ENCODE assay signal across 6 cellular contexts in the genomic region with DNA sequence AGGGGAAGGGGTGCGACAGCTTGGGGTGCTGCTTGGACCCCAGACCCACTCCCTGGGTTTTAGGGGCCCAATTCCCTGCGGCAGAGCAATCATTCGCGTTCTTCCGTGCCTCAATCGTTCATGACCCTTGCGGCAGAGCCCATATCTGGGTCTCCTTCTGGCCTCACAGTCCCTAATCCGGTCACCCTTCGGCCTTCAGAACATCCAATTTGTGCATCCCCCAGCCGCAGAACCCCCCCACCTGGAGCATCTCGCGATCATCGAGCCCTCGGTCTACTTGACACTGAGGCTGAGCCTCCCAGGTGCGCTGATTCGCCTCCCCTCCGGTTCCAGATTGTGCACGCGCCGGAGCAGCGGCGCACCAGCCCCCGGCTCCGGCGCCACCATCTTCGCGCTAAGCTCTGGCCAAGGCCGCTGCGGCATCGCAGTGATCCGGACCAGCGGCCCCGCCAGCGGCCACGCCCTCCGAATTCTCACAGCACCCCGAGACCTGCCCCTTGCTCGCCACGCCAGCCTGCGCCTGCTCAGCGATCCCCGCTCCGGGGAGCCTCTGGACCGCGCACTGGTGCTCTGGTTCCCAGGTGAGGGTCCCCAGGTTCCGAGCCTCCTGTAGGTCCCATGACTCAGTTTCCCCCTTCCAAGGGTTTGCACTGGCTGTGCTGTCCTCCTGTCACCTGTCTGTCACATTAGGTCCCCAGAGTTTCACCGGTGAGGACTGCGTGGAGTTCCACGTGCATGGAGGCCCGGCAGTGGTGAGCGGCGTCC. TPM values are rescaled to one million over a fixed set of nuclear protein-coding genes. Genes with fewer than 3 reads are reported as not detected.
DNase-seq lines count a peak whose midpoint lies in the region; ATAC-seq and TF ChIP-seq lines count a peak whose summit lies in the region.

No MANE protein-coding gene starts in this region.

- H3K27me3 ChIP-seq in CD4-positive, CD25-positive, alpha-beta regulatory T cell (ENCODE audit: control insufficient read depth, insufficient read depth, low read length), result no peaks in the 10 kb centered on the region

- peaks cover 4% of the 10 kb centered on the region for H3K27me3 Mint-ChIP-seq in CD4-positive, CD25-positive, alpha-beta regulatory T cell
- no peaks in the 10 kb centered on the region for H3K27me3 Mint-ChIP-seq in osteocyte (ENCODE audit: unreplicated experiment)

- H3K9me3 ChIP-seq in CD4-positive, CD25-positive, alpha-beta regulatory T cell (ENCODE audit: control insufficient read depth in 2 of 2, low read length in 2 of 2), result no peaks in the 10 kb centered on the region

- no peaks in the 10 kb centered on the region for H3K36me3 ChIP-seq in CD4-positive, CD25-positive, alpha-beta regulatory T cell (ENCODE audit: control insufficient read depth, insufficient read depth, low read length)

- no peak for ATAC-seq in CD4-positive, CD25-positive, alpha-beta regulatory T cell (ENCODE audit: low read depth in 2 of 2)

- TF ChIP-seq CTCF in LNCaP clone FGC (IDR thresholded peaks at IDR 0.05; ENCODE audit: control insufficient read depth, extremely low read depth, insufficient read depth) (no peak), cardiac fibroblast (IDR thresholded peaks at IDR 0.05; ENCODE audit: low read depth, low read length) (no peak), osteocyte (IDR thresholded peaks at IDR 0.05) (no peak)

- H3K4me1 ChIP-seq in CD4-positive, CD25-positive, alpha-beta regulatory T cell (ENCODE audit: control insufficient read depth, insufficient read depth, low read length, poor library complexity, severe bottlenecking), result peaks cover 48% of the 10 kb centered on the region

- H3K4me3 ChIP-seq in CD4-positive, CD25-positive, alpha-beta regulatory T cell (ENCODE audit: low read depth, low read length), result peak overlapping the region; percentile 67
- H3K4me3 ChIP-seq in LNCaP clone FGC (ENCODE audit: low read depth, low read length) (peak overlapping the region; percentile 77), cardiac fibroblast (replicated peaks in 1 of 2; ENCODE audit: low read depth in 2 of 2, low read length in 2 of 2) (peak overlapping the region; percentile 82 to 84)

- peaks cover 5 to 50% (median 16%) of the 10 kb centered on the region in 4 donors for H3K4me1 Mint-ChIP-seq in CD4-positive, CD25-positive, alpha-beta regulatory T cell
- peaks cover 23% of the 10 kb centered on the region for H3K4me1 Mint-ChIP-seq in osteocyte (ENCODE audit: unreplicated experiment)

- peak in 1 of 3 donors; percentile 60 for DNase-seq in CD4-positive, CD25-positive, alpha-beta regulatory T cell
- DNase-seq in LNCaP clone FGC (ENCODE audit: low read depth), result no peak
- DNase-seq in cardiac fibroblast (ENCODE audit: low read depth in 2 of 2), result peak in 1 of 2 donors; percentile 22
- DNase-seq in osteocyte (ENCODE audit: extremely low spot score, unreplicated experiment), result no peak
- no peak for DNase-seq in COR-L47 (lab: John Stamatoyannopoulos, UW)
- DNase-seq in SIG-M5 (lab: John Stamatoyannopoulos, UW), result no peak

- no peaks in the 10 kb centered on the region for H3K36me3 Mint-ChIP-seq in CD4-positive, CD25-positive, alpha-beta regulatory T cell
- peaks cover 1% of the 10 kb centered on the region for H3K36me3 Mint-ChIP-seq in osteocyte (ENCODE audit: unreplicated experiment)

- peak overlapping the region; percentile 88 to 97 (median 92) for H3K4me3 Mint-ChIP-seq in CD4-positive, CD25-positive, alpha-beta regulatory T cell
- H3K4me3 Mint-ChIP-seq in osteocyte (ENCODE audit: unreplicated experiment), result peak overlapping the region; percentile 99

- H3K27ac ChIP-seq in CD4-positive, CD25-positive, alpha-beta regulatory T cell (ENCODE audit: insufficient read depth, low read length, poor library complexity, severe bottlenecking), result peak overlapping the region; percentile 84

- peak overlapping the region; percentile 66 to 94 (median 88) for H3K27ac Mint-ChIP-seq in CD4-positive, CD25-positive, alpha-beta regulatory T cell
- peak overlapping the region; percentile 41 for H3K27ac Mint-ChIP-seq in osteocyte (ENCODE audit: unreplicated experiment)

- H3K9me3 Mint-ChIP-seq in CD4-positive, CD25-positive, alpha-beta regulatory T cell, result peaks cover 0 to 2% (median 0%) of the 10 kb centered on the region in 7 donors
- no peaks in the 10 kb centered on the region for H3K9me3 Mint-ChIP-seq in osteocyte (ENCODE audit: unreplicated experiment)

RNA-seq across cellular contexts. Expression of a gene that starts 0.5 kb away (rescaled TPM):
- 26.1 TPM for total RNA-seq in CD4-positive, CD25-positive, alpha-beta regulatory T cell
- polyA plus RNA-seq in CD4-positive, CD25-positive, alpha-beta regulatory T cell, result 1 to 10 TPM; 5.2 to 9.4 (median 8.7) TPM
- total RNA-seq in osteocyte, result 27.2 and 28.9 TPM in 2 replicates

RNA-seq across cellular contexts. Expression of a gene that starts 3.2 kb away (rescaled TPM):
- 17.8 TPM for total RNA-seq in CD4-positive, CD25-positive, alpha-beta regulatory T cell
- polyA plus RNA-seq in CD4-positive, CD25-positive, alpha-beta regulatory T cell, result under 1 TPM in 3 of 4 donors, not detected in 1; 0.06 to 0.11 (median 0.08) TPM
- total RNA-seq in osteocyte, result 17.7 and 21.9 TPM in 2 replicates

RNA-seq across cellular contexts. Expression of a gene that starts 28.5 kb away (rescaled TPM):
- total RNA-seq in CD4-positive, CD25-positive, alpha-beta regulatory T cell, result 43.8 TPM
- polyA plus RNA-seq in CD4-positive, CD25-positive, alpha-beta regulatory T cell, result 10 to 100 TPM; 26.7 to 38.6 (median 32.0) TPM
- 46.3 and 50.0 TPM in 2 replicates for total RNA-seq in osteocyte

RNA-seq across cellular contexts. Expression of a gene that starts 32.2 kb away (rescaled TPM):
- total RNA-seq in CD4-positive, CD25-positive, alpha-beta regulatory T cell, result 37.1 TPM
- polyA plus RNA-seq in CD4-positive, CD25-positive, alpha-beta regulatory T cell, result 100 to 1,000 TPM; 223 to 248 (median 236) TPM
- 66.9 and 78.8 TPM in 2 replicates for total RNA-seq in osteocyte

RNA-seq across cellular contexts. Expression of a gene that starts 34.6 kb away (rescaled TPM):
- 5.1 TPM for total RNA-seq in CD4-positive, CD25-positive, alpha-beta regulatory T cell
- polyA plus RNA-seq in CD4-positive, CD25-positive, alpha-beta regulatory T cell, result 1 to 10 TPM; 5.6 to 8.7 (median 6.4) TPM
- 5.0 and 6.1 TPM in 2 replicates for total RNA-seq in osteocyte
